In the genomic region with DNA sequence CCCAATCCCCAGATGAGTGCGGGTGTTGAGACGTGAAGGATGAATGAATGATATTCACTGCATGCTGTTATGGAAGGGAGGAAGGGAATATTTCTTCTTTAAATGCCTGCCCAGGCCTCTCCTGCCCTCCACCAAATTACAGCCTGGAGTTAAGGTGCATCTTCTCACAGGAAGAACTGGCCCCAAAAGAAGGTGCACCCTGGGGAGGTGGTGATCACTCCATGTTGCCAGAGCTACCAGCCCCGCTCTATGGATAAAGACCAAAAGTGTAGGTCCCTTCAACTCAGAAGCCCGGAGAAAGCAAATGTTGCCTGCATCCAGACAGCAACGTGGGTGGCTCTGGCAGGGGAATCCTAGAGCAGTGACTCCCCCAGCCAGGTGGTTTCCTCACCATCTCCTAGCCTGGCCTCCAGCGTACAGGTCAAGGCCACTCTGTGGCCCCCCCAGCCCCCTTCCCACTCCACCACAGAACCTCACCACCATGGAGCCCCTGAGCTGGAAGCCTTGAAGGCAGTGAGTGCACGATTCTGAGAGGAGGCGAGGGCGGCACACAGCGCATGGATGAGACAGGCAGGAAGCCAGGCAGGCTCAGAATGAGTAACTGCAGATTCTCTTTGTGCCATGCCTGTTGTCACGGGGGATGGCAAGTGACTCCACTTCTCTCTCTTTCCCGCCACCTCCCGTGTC, we compare ENCODE assay signal across 17 cellular contexts. TPM values are rescaled to one million over a fixed set of nuclear protein-coding genes. Genes with fewer than 3 reads are reported as not detected.
A peak's percentile ranks its signal among the peaks of the same experiment; 100 is the strongest.
DNase-seq lines count a peak whose midpoint lies in the region; ATAC-seq, FAIRE-seq and TF ChIP-seq lines count a peak whose summit lies in the region.
"Had no signal": no experiment of that assay in that cellular context is flagged by ENCODE, and none has a peak within 500 bp of the region (broad histone marks: within the 10 kb centered on the region; RNA-seq: fewer than 3 reads in every experiment).

No MANE protein-coding gene starts in this region.

- H3K79me2 ChIP-seq in keratinocyte (ENCODE audit: control insufficient read depth, insufficient read depth, low read length), result no peaks in the 10 kb centered on the region

- H3K4me1 Mint-ChIP-seq in activated T-cell treated with anti-CD3 and anti-CD28 coated beads, Interleukin-2, amount 50 U/mL, for 72 hours (ENCODE audit: low read depth), result peaks cover 35% of the 10 kb centered on the region
- peaks cover 32% of the 10 kb centered on the region for H3K4me1 Mint-ChIP-seq in stimulated activated naive CD8-positive, alpha-beta T cell treated with anti-CD3 and anti-CD28 coated beads, Interleukin-15, amount 100 ng/mL, for 72 hours

- peak in 1 of 2 donors; percentile 16 for ATAC-seq in activated T-cell treated with anti-CD3 and anti-CD28 coated beads, Interleukin-2, amount 50 U/mL, for 72 hours (replicated peaks in 1 of 2)
- no peak for ATAC-seq in stimulated activated naive CD8-positive, alpha-beta T cell treated with anti-CD3 and anti-CD28 coated beads, Interleukin-15, amount 100 ng/mL, for 72 hours
- ATAC-seq: activated naive CD8-positive, alpha-beta T cell treated with anti-CD3 and anti-CD28 coated beads, Interleukin-2, amount 50 U/mL, for 24 hours; left lung; T-cell had no signal

- H3K27ac ChIP-seq in keratinocyte (ENCODE audit: control insufficient read depth, insufficient read depth, low read length) (peak overlapping the region; percentile 33), suprapubic skin (no peak overlapping the region)
- H3K27ac ChIP-seq: esophagus squamous epithelium, GM23248, left lung, thoracic aorta had no signal

- no peak for TF ChIP-seq CTCF in keratinocyte (optimal IDR thresholded peaks at IDR 0.05 in 1 of 3, IDR thresholded peaks at IDR 0.05 in 1 of 3, conservative IDR thresholded peaks at IDR 0.05 in 1 of 3; ENCODE audit: extremely low read depth in 1 of 3, insufficient read depth in 2 of 3, low read length in 3 of 3)
- no peak for TF ChIP-seq CTCF in suprapubic skin (IDR thresholded peaks at IDR 0.05)

- H3K4me2 ChIP-seq in keratinocyte (ENCODE audit: control insufficient read depth, extremely low read depth, insufficient read depth, low read depth, low read length), result peak overlapping the region; percentile 12

- no peak for TF ChIP-seq EP300 in suprapubic skin (IDR thresholded peaks at IDR 0.05)

- no peak overlapping the region for H3K27ac Mint-ChIP-seq in activated T-cell treated with anti-CD3 and anti-CD28 coated beads, Interleukin-2, amount 50 U/mL, for 72 hours
- no peak overlapping the region for H3K27ac Mint-ChIP-seq in stimulated activated naive CD8-positive, alpha-beta T cell treated with anti-CD3 and anti-CD28 coated beads, Interleukin-15, amount 100 ng/mL, for 72 hours
- H3K27ac Mint-ChIP-seq: activated naive CD8-positive, alpha-beta T cell treated with anti-CD3 and anti-CD28 coated beads, Interleukin-2, amount 50 U/mL, for 24 hours; nephron; T-cell had no signal

- H4K20me1 ChIP-seq in keratinocyte (ENCODE audit: control insufficient read depth, extremely low read depth, insufficient read depth, low read length), result no peaks in the 10 kb centered on the region

- no peak for TF ChIP-seq POLR2A in suprapubic skin (IDR thresholded peaks at IDR 0.05)

- peaks cover 10% of the 10 kb centered on the region for H3K27me3 ChIP-seq in keratinocyte (ENCODE audit: control insufficient read depth, extremely low read depth, insufficient read depth, low read length)
- H3K27me3 ChIP-seq in suprapubic skin, result peaks cover 21% of the 10 kb centered on the region

- no peaks in the 10 kb centered on the region for H3K36me3 Mint-ChIP-seq in activated T-cell treated with anti-CD3 and anti-CD28 coated beads, Interleukin-2, amount 50 U/mL, for 72 hours (ENCODE audit: insufficient read depth in 2 of 2)
- H3K36me3 Mint-ChIP-seq: T-cell had no signal

- peaks cover 41% of the 10 kb centered on the region for H3K27me3 Mint-ChIP-seq in activated T-cell treated with anti-CD3 and anti-CD28 coated beads, Interleukin-2, amount 50 U/mL, for 72 hours (ENCODE audit: low read depth)
- H3K27me3 Mint-ChIP-seq in stimulated activated naive CD8-positive, alpha-beta T cell treated with anti-CD3 and anti-CD28 coated beads, Interleukin-15, amount 100 ng/mL, for 72 hours, result peaks cover 32% of the 10 kb centered on the region

- dilution Hi-C loops in keratinocyte (cut with MboI; ENCODE audit: extremely low pct_ligation_motif_present, low sequenced_read_pairs), result no loop called here

- H3K4me3 ChIP-seq in keratinocyte (ENCODE audit: control insufficient read depth in 2 of 3, extremely low read depth in 1 of 3, insufficient read depth in 2 of 3, low read depth in 1 of 3, low read length in 3 of 3), result no peak overlapping the region
- no peak overlapping the region for H3K4me3 ChIP-seq in suprapubic skin
- H3K4me3 ChIP-seq: esophagus squamous epithelium, GM23248, left lung, thoracic aorta had no signal

- WGBS in suprapubic skin, result 63% methylated on average over 13 of the region's 13 CpGs

- H2AFZ ChIP-seq in keratinocyte (ENCODE audit: control insufficient read depth, low read length), result peak overlapping the region; percentile 14
- H2AFZ ChIP-seq: GM23248 had no signal

- H3K9me3 Mint-ChIP-seq in activated T-cell treated with anti-CD3 and anti-CD28 coated beads, Interleukin-2, amount 50 U/mL, for 72 hours, result no peaks in the 10 kb centered on the region
- H3K9me3 Mint-ChIP-seq in stimulated activated naive CD8-positive, alpha-beta T cell treated with anti-CD3 and anti-CD28 coated beads, Interleukin-15, amount 100 ng/mL, for 72 hours, result no peaks in the 10 kb centered on the region
- H3K9me3 Mint-ChIP-seq: activated naive CD8-positive, alpha-beta T cell treated with anti-CD3 and anti-CD28 coated beads, Interleukin-2, amount 50 U/mL, for 24 hours; nephron; T-cell had no signal

- H3K4me1 ChIP-seq in keratinocyte (ENCODE audit: control insufficient read depth, extremely low read depth, insufficient read depth, low read length) (peaks cover 32% of the 10 kb centered on the region), suprapubic skin (peaks cover 30% of the 10 kb centered on the region)

- peak overlapping the region; percentile 13 for H3K9ac ChIP-seq in keratinocyte (ENCODE audit: control insufficient read depth, extremely low read depth, insufficient read depth, low read length)
- H3K9ac ChIP-seq: GM23248 had no signal

- DNase-seq in activated naive CD4-positive, alpha-beta T cell treated with Interleukin-2 at 50 U/mL for 16 hours, result peak; percentile 17
- no peak for DNase-seq in activated naive CD4-positive, alpha-beta T cell (lab: John Stamatoyannopoulos, UW)
- peak; percentile 23 to 44 for DNase-seq in activated T-cell treated with anti-CD3 and anti-CD28 coated beads, Interleukin-2, amount 50 U/mL, for 72 hours
- no peak for DNase-seq in keratinocyte (ENCODE audit: low read depth, low spot score)
- DNase-seq in suprapubic skin (ENCODE audit: low spot score in 2 of 2), result peak; percentile 46 to 60
- no peak for DNase-seq in midbrain (lab: John Stamatoyannopoulos, UW)
- DNase-seq in NCI-H146 treated with DMSO at 0.1 percent for 48 hours (lab: John Stamatoyannopoulos, UW; ENCODE audit: unreplicated experiment), result no peak
- DNase-seq in stimulated activated naive CD8-positive, alpha-beta T cell treated with anti-CD3 and anti-CD28 coated beads, Interleukin-15, amount 100 ng/mL, for 72 hours, result no peak
- DNase-seq: activated naive CD8-positive, alpha-beta T cell treated with anti-CD3 and anti-CD28 coated beads, Interleukin-2, amount 50 U/mL, for 24 hours; esophagus squamous epithelium; GM23248; NCI-H1105 treated with DMSO at 0.1 percent for 48 hours; NCI-H446 had no signal

- peaks cover 2% of the 10 kb centered on the region for H3K9me1 ChIP-seq in keratinocyte (ENCODE audit: control insufficient read depth, extremely low read depth, insufficient read depth, low read length)

- FAIRE-seq in keratinocyte (lab: Jason Lieb, UNC), result peak; percentile 95

- no peaks in the 10 kb centered on the region for H3K9me3 ChIP-seq in keratinocyte (ENCODE audit: control insufficient read depth, low read depth, low read length)
- H3K9me3 ChIP-seq in suprapubic skin, result no peaks in the 10 kb centered on the region
- H3K9me3 ChIP-seq: esophagus squamous epithelium, left lung, thoracic aorta had no signal

- H3K36me3 ChIP-seq in keratinocyte (ENCODE audit: control insufficient read depth in 2 of 2, extremely low read depth in 1 of 2, insufficient read depth in 2 of 2, low read length in 2 of 2), result no peaks in the 10 kb centered on the region
- no peaks in the 10 kb centered on the region for H3K36me3 ChIP-seq in suprapubic skin
- H3K36me3 ChIP-seq: esophagus squamous epithelium, left lung, thoracic aorta had no signal

- H3K4me3 Mint-ChIP-seq in activated T-cell treated with anti-CD3 and anti-CD28 coated beads, Interleukin-2, amount 50 U/mL, for 72 hours, result no peak overlapping the region
- no peak overlapping the region for H3K4me3 Mint-ChIP-seq in stimulated activated naive CD8-positive, alpha-beta T cell treated with anti-CD3 and anti-CD28 coated beads, Interleukin-15, amount 100 ng/mL, for 72 hours
- H3K4me3 Mint-ChIP-seq: activated naive CD8-positive, alpha-beta T cell treated with anti-CD3 and anti-CD28 coated beads, Interleukin-2, amount 50 U/mL, for 24 hours; nephron; T-cell had no signal

RNA-seq across cellular contexts. Expression of gene VIPR1, which starts 3.5 kb away (rescaled TPM):
- 1 to 10 TPM; 5.6 to 6.6 TPM for total RNA-seq in activated T-cell treated with anti-CD3 and anti-CD28 coated beads, Interleukin-2, amount 50 U/mL, for 72 hours
- 4.5 to 10.0 TPM (median 8.5 TPM) in 3 replicates for polyA plus RNA-seq in keratinocyte
- 4.2 TPM for polyA plus RNA-seq in keratinocyte (2011; ENCODE audit: low read depth)
- 5.8 and 6.4 TPM in 2 replicates for polyA plus RNA-seq in keratinocyte (2011; cell fraction: cytosol; rRNA removed)
- 34.3 and 50.3 TPM in 2 replicates for polyA plus RNA-seq in keratinocyte (2011; cell fraction: nucleus; rRNA removed)
- polyA plus RNA-seq in keratinocyte (2012; ENCODE audit: low replicate concordance), result 7.3 and 13.0 TPM in 2 replicates
- 8.1 to 27.4 TPM (median 13.3 TPM) in 3 replicates for polyA minus RNA-seq in keratinocyte
- 12.7 TPM for polyA minus RNA-seq in keratinocyte (2011; cell fraction: cytosol; rRNA and poly(A)+ RNA removed)
- polyA minus RNA-seq in keratinocyte (2011; cell fraction: nucleus; rRNA and poly(A)+ RNA removed), result 22.4 and 27.5 TPM in 2 replicates
- 100 to 1,000 TPM in 1 of 4 donors, 10 to 100 TPM in 3; 39.8 to 148 (median 74.3) TPM for total RNA-seq in suprapubic skin
- total RNA-seq: GM23248 had no signal
- polyA plus RNA-seq: GM23248 had no signal

Comparison
In these comparisons a context has a peak if more than half of its experiments do, and no peak if none do; other contexts are left out.
1. DNase-seq: peak in activated naive CD4-positive, alpha-beta T cell treated with Interleukin-2 at 50 U/mL for 16 hours (single experiment), activated T-cell treated with anti-CD3 and anti-CD28 coated beads, Interleukin-2, amount 50 U/mL, for 72 hours (2 of 2) and suprapubic skin (2 of 2); none in activated naive CD4-positive, alpha-beta T cell (0 of 4), keratinocyte (single experiment), midbrain (single experiment), NCI-H146 treated with DMSO at 0.1 percent for 48 hours (single experiment) and stimulated activated naive CD8-positive, alpha-beta T cell treated with anti-CD3 and anti-CD28 coated beads, Interleukin-15, amount 100 ng/mL, for 72 hours (0 of 2).
2. RNA of gene VIPR1, which starts 3.5 kb away (total RNA-seq): 39.8 to 148 TPM in suprapubic skin; 5.6 to 6.6 TPM in activated T-cell treated with anti-CD3 and anti-CD28 coated beads, Interleukin-2, amount 50 U/mL, for 72 hours; every median in the first group is over 4 times any median in the second.